In the genomic region with DNA sequence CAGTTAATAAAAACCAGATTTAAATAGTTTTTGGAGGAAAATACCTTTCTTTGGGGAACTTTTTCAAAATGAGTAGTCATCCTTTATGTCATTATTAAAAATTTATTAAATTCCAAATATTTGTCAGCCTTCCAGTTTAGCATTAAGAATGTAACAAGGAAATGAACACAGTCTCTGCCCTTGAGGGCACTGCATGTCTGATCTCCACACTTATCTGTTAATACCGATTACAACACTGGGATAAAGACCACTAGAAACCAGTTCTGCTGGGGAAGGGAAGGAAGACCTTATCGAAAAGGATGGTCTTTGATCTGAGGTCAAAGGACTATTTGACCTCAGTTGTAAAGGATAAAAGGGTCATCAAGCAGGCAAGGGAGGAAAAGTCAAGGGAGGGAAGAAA, we compare ENCODE assay signal across 7 cellular contexts.
"Had no signal": no experiment of that assay in that cellular context is flagged by ENCODE, and none has a peak within 500 bp of the region (broad histone marks: within the 10 kb centered on the region; RNA-seq: fewer than 3 reads in every experiment).

No MANE protein-coding gene starts in this region.

- ATAC-seq: GM23338 had no signal

- FAIRE-seq: H1, H54, HTR-8/SVneo had no signal

- DNase-seq: H9, HCEC 1CT, KBM-7 had no signal

- H2AFZ ChIP-seq: GM23338 had no signal

- H3K4me2 ChIP-seq: GM23338 had no signal

- H3K4me3 ChIP-seq: GM23338 had no signal
